ENCODE assay signal across 1 cellular context in genomic region chr15:88705769-88706165, GRCh38.
TF ChIP-seq lines count a peak whose summit lies in the region.

No MANE protein-coding gene starts in this region.

TF ChIP-seq in IMR-90, 13 proteins besides CTCF, POLR2A, EP300 and RAD21 (continued from another document):
- TF ChIP-seq ELK1 (IDR thresholded peaks at IDR 0.05; ENCODE audit: borderline replicate concordance, low read depth, low read length): no peak
